ENCODE assay signal across 23 cellular contexts in genomic region chr17:73938706-73939105, GRCh38.
"Had no signal": no experiment of that assay in that cellular context is flagged by ENCODE, and none has a peak within 500 bp of the region (broad histone marks: within the 10 kb centered on the region; RNA-seq: fewer than 3 reads in every experiment).

No MANE protein-coding gene starts in this region.

- H3K36me3 Mint-ChIP-seq: natural killer cell; stimulated activated naive B cell treated with anti-CD40 and anti-IgM and Interleukin-4, amounts not matched to agents 10 μg/mL and 1 μg/mL and 100 μg/mL, for 72 hours had no signal

- H3K27ac ChIP-seq: dorsolateral prefrontal cortex, esophagus squamous epithelium, heart right ventricle, left lung, pancreas, right lobe of liver, thyroid gland had no signal

- H3K27me3 ChIP-seq: pancreas, right lobe of liver, thyroid gland had no signal

- H3K4me1 ChIP-seq: esophagus squamous epithelium, heart right ventricle, left lung, pancreas, thyroid gland had no signal

- DNase-seq: dorsolateral prefrontal cortex; effector CD8-positive, alpha-beta T cell; esophagus squamous epithelium; foreskin melanocyte; glutamatergic neuron; heart right ventricle; hippocampal formation; left cardiac atrium; left lung; mammary epithelial cell; mesendoderm; natural killer cell; occipital lobe; pancreas; retina; right lobe of liver; small intestine; stimulated activated CD4-positive, alpha-beta T cell treated with anti-CD3 and anti-CD28 coated beads, Interleukin-15, amount 100 ng/mL, for 24 hours; stimulated activated CD4-positive, alpha-beta T cell treated with anti-CD3 and anti-CD28 coated beads, Interleukin-2, amount 100 ng/mL, for 48 hours; stimulated activated naive B cell treated with anti-CD40 and anti-IgM and Interleukin-4, amounts not matched to agents 10 μg/mL and 1 μg/mL and 100 μg/mL, for 72 hours; stimulated activated naive CD8-positive, alpha-beta T cell treated with anti-CD3 and anti-CD28 coated beads, Interleukin-15, amount 100 ng/mL, for 72 hours; thyroid gland; trophoblast cell had no signal

- H3K4me3 ChIP-seq: dorsolateral prefrontal cortex, esophagus squamous epithelium, heart right ventricle, left lung, pancreas, right lobe of liver, thyroid gland had no signal

- H3K4me3 Mint-ChIP-seq: natural killer cell; stimulated activated naive B cell treated with anti-CD40 and anti-IgM and Interleukin-4, amounts not matched to agents 10 μg/mL and 1 μg/mL and 100 μg/mL, for 72 hours; stimulated activated naive CD8-positive, alpha-beta T cell treated with anti-CD3 and anti-CD28 coated beads, Interleukin-15, amount 100 ng/mL, for 72 hours had no signal

- H3K4me1 Mint-ChIP-seq: stimulated activated naive B cell treated with anti-CD40 and anti-IgM and Interleukin-4, amounts not matched to agents 10 μg/mL and 1 μg/mL and 100 μg/mL, for 72 hours had no signal

- H3K27ac Mint-ChIP-seq: natural killer cell; stimulated activated naive B cell treated with anti-CD40 and anti-IgM and Interleukin-4, amounts not matched to agents 10 μg/mL and 1 μg/mL and 100 μg/mL, for 72 hours; stimulated activated naive CD8-positive, alpha-beta T cell treated with anti-CD3 and anti-CD28 coated beads, Interleukin-15, amount 100 ng/mL, for 72 hours had no signal

- H3K9me3 ChIP-seq: esophagus squamous epithelium, heart right ventricle, left lung, pancreas, right lobe of liver, thyroid gland had no signal

- ATAC-seq: heart right ventricle; left cardiac atrium; left lung; natural killer cell; pancreas; right lobe of liver; stimulated activated naive B cell treated with anti-CD40 and anti-IgM and Interleukin-4, amounts not matched to agents 10 μg/mL and 1 μg/mL and 100 μg/mL, for 72 hours; stimulated activated naive CD8-positive, alpha-beta T cell treated with anti-CD3 and anti-CD28 coated beads, Interleukin-15, amount 100 ng/mL, for 72 hours had no signal

- H3K36me3 ChIP-seq: esophagus squamous epithelium, heart right ventricle, left lung, pancreas, right lobe of liver, thyroid gland had no signal

- H3K9me3 Mint-ChIP-seq: natural killer cell; stimulated activated naive B cell treated with anti-CD40 and anti-IgM and Interleukin-4, amounts not matched to agents 10 μg/mL and 1 μg/mL and 100 μg/mL, for 72 hours; stimulated activated naive CD8-positive, alpha-beta T cell treated with anti-CD3 and anti-CD28 coated beads, Interleukin-15, amount 100 ng/mL, for 72 hours had no signal
